Comparison of ENCODE assay signal across 23 cellular contexts in the genomic region with DNA sequence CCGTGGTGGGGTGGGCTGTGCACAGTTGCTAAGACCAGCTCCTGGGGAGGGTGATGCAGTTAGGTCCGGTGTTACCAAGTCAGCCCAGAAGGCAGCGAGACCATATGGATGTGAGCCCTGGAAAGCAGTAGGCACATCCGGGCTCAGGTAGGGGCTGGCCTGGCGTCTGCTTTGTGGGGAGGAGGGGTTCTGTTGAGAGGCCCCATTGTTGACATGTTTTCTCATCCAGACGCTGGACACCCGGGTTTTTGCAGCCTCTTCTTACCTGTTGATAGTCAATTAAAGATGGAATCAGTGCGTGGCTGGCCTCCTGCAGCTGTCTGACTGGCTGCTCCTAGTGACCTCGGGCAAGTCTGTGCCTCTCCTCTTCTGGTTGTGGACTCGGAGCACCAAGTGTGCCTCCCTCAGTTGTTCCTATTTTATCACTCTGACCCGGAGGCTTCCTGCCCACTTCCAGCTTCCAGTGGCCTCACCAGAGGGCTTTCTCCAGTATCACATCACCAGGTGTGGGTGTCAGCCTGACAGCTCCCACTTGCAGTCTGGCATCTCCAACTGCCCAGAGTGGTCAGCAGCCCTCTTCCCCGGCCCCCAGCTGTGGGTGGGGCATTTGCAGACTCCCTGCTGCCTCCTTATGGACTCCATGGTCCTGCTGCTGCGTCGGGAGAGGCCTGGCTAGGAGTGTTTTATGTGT.
DNase-seq lines count a peak whose midpoint lies in the region; ATAC-seq and TF ChIP-seq lines count a peak whose summit lies in the region.
"Had no signal": no experiment of that assay in that cellular context is flagged by ENCODE, and none has a peak within 500 bp of the region (broad histone marks: within the 10 kb centered on the region; RNA-seq: fewer than 3 reads in every experiment).

No MANE protein-coding gene starts in this region.

- H3K27ac Mint-ChIP-seq in MCF 10A (ENCODE audit: low read depth, unreplicated experiment) (no peak overlapping the region), naive B cell (peak overlapping the region in 4 of 6 donors; percentile 38 to 60 (median 43))
- peak overlapping the region; percentile 48 for H3K27ac Mint-ChIP-seq in activated T-helper 17 cell treated with anti-CD3 and anti-CD28 coated beads, Interleukin-2, amount 50 U/mL, for 72 hours
- H3K27ac Mint-ChIP-seq: HFFc6 had no signal

- no peak overlapping the region for H3K4me3 ChIP-seq in breast epithelium
- no peak overlapping the region for H3K4me3 ChIP-seq in gastrocnemius medialis
- H3K4me3 ChIP-seq: SJCRH30 had no signal

- POLR2A ChIA-PET in MCF 10A (lab: Yijun Ruan, JAX) = interaction anchor here (0.7 to 1.9 kb wide), 4 partner anchors 10 to 400 kb away, joined by 3 to 9 read pairs (median 3); no protein-coding TSS in a partner anchor

- H3K4me1 Mint-ChIP-seq in MCF 10A (ENCODE audit: insufficient read depth, unreplicated experiment) (peaks cover 28% of the 10 kb centered on the region), naive B cell (peaks cover 57 to 71% (median 60%) of the 10 kb centered on the region in 3 donors)
- H3K4me1 Mint-ChIP-seq in activated T-helper 17 cell treated with anti-CD3 and anti-CD28 coated beads, Interleukin-2, amount 50 U/mL, for 72 hours = peaks cover 35% of the 10 kb centered on the region

- H3K9me3 ChIP-seq in breast epithelium = no peaks in the 10 kb centered on the region
- H3K9me3 ChIP-seq in gastrocnemius medialis = no peaks in the 10 kb centered on the region

- in situ Hi-C loops in gastrocnemius medialis (cut with MboI; ENCODE audit: low sequenced_read_pairs in 4 of 4) = no loop called here

- H3K27ac ChIP-seq in breast epithelium (peak overlapping the region; percentile 29 to 69), gastrocnemius medialis (peak overlapping the region in 1 of 4 donors; percentile 13)
- H3K27ac ChIP-seq: C4-2B, KMS-11, SJCRH30 had no signal

- TF ChIP-seq POLR2A in breast epithelium (IDR thresholded peaks at IDR 0.05) (no peak), gastrocnemius medialis (IDR thresholded peaks at IDR 0.05) (no peak)

- H3K4me1 ChIP-seq in breast epithelium (peaks cover 0 to 5% of the 10 kb centered on the region in 2 donors), gastrocnemius medialis (peaks cover 10 to 43% of the 10 kb centered on the region in 2 donors)
- H3K4me1 ChIP-seq: SJCRH30 had no signal

- H3K27me3 Mint-ChIP-seq in MCF 10A (ENCODE audit: insufficient read depth, unreplicated experiment) = no peaks in the 10 kb centered on the region
- no peaks in the 10 kb centered on the region for H3K27me3 Mint-ChIP-seq in activated T-helper 17 cell treated with anti-CD3 and anti-CD28 coated beads, Interleukin-2, amount 50 U/mL, for 72 hours
- H3K27me3 Mint-ChIP-seq in naive B cell = no peaks in the 10 kb centered on the region

- H3K36me3 ChIP-seq in breast epithelium = no peaks in the 10 kb centered on the region
- peaks cover 0 to 16% of the 10 kb centered on the region in 2 donors for H3K36me3 ChIP-seq in gastrocnemius medialis

- H3K9me3 Mint-ChIP-seq in MCF 10A (ENCODE audit: unreplicated experiment) = no peaks in the 10 kb centered on the region
- H3K9me3 Mint-ChIP-seq in activated T-helper 17 cell treated with anti-CD3 and anti-CD28 coated beads, Interleukin-2, amount 50 U/mL, for 72 hours = no peaks in the 10 kb centered on the region
- H3K9me3 Mint-ChIP-seq in naive B cell = peaks cover 0 to 14% (median 0%) of the 10 kb centered on the region in 7 donors

- TF ChIP-seq CTCF in breast epithelium (IDR thresholded peaks at IDR 0.05) (no peak), MCF 10A (IDR thresholded peaks at IDR 0.05; ENCODE audit: unreplicated experiment) (no peak), gastrocnemius medialis (IDR thresholded peaks at IDR 0.05 in 4 of 5, conservative IDR thresholded peaks at IDR 0.05 in 1 of 5) (no peak)

- H3K27me3 ChIP-seq in breast epithelium (no peaks in the 10 kb centered on the region), gastrocnemius medialis (no peaks in the 10 kb centered on the region)
- H3K27me3 ChIP-seq: SJCRH30 had no signal

- H3K36me3 Mint-ChIP-seq in MCF 10A (ENCODE audit: insufficient read depth, unreplicated experiment) = peaks cover 22% of the 10 kb centered on the region
- peaks cover 38% of the 10 kb centered on the region for H3K36me3 Mint-ChIP-seq in activated T-helper 17 cell treated with anti-CD3 and anti-CD28 coated beads, Interleukin-2, amount 50 U/mL, for 72 hours (ENCODE audit: low read depth)
- peaks cover 20% of the 10 kb centered on the region in 2 donors for H3K36me3 Mint-ChIP-seq in naive B cell

- CTCF ChIA-PET in MCF 10A (lab: Yijun Ruan, JAX) = interaction anchor here (1.1 to 2.2 kb wide), 2 partner anchors 11 to 37 kb away, joined by 3 to 8 read pairs; no protein-coding TSS in a partner anchor

- intact Hi-C loops in breast epithelium (cut with DNase I; ENCODE audit: low total_unique reads) = no loop called here
- intact Hi-C loops in MCF 10A (cut with micrococcal nuclease) = no loop called here
- intact Hi-C loops in gastrocnemius medialis (cut with DNase I; ENCODE audit: low total_unique reads) = no loop called here

- BruUV-seq in MCF 10A (replicated peaks; lab: Mats Ljungman, UMichigan) = no TSS peak

- H3K4me3 Mint-ChIP-seq in MCF 10A (ENCODE audit: unreplicated experiment) = no peak overlapping the region
- no peak overlapping the region for H3K4me3 Mint-ChIP-seq in activated T-helper 17 cell treated with anti-CD3 and anti-CD28 coated beads, Interleukin-2, amount 50 U/mL, for 72 hours
- H3K4me3 Mint-ChIP-seq in naive B cell = peak overlapping the region in 1 of 8 donors; percentile 25
- H3K4me3 Mint-ChIP-seq: HFFc6 had no signal

- ATAC-seq in activated T-helper 17 cell treated with anti-CD3 and anti-CD28 coated beads, Interleukin-2, amount 50 U/mL, for 72 hours (replicated peaks) = no peak
- ATAC-seq in naive B cell (ENCODE audit: low read depth in 2 of 2) (no peak), esophagus mucosa (no peak), gastrocnemius medialis (no peak), HG02588 (IDR thresholded peaks at IDR 0.05; ENCODE audit: unreplicated experiment) (no peak)

- DNase-seq in breast epithelium (ENCODE audit: low spot score in 2 of 2) = no peak
- DNase-seq in MCF 10A (ENCODE audit: unreplicated experiment) = no peak
- no peak for DNase-seq in naive B cell
- no peak for DNase-seq in NCI-H1930 (lab: John Stamatoyannopoulos, UW)
- no peak for DNase-seq in gastrocnemius medialis
- DNase-seq: 8988T; CD8-positive, alpha-beta memory T cell; DMS53; EL; GF-D8; HFFc6; NCI-H1105; NCI-H146; NCI-H2029 treated with DMSO at 0.1 percent for 48 hours; NCI-H226; NCI-H510A treated with DMSO at 0.1 percent for 48 hours; NCI-H748 treated with DMSO at 0.1 percent for 48 hours; SJCRH30 had no signal
